ENCODE assay signal across 14 cellular contexts in genomic region chr7:130365093-130365492, GRCh38. TPM values are rescaled to one million over a fixed set of nuclear protein-coding genes. Genes with fewer than 3 reads are reported as not detected.
DNase-seq lines count a peak whose midpoint lies in the region; ATAC-seq and TF ChIP-seq lines count a peak whose summit lies in the region.
"Had no signal": no experiment of that assay in that cellular context is flagged by ENCODE, and none has a peak within 500 bp of the region (broad histone marks: within the 10 kb centered on the region; RNA-seq: fewer than 3 reads in every experiment).

No MANE protein-coding gene starts in this region.

- H3K27ac ChIP-seq in OCI-LY1 (ENCODE audit: low read depth, low read length, poor library complexity, severe bottlenecking): peak overlapping the region; percentile 96
- peak overlapping the region; percentile 30 for H3K27ac ChIP-seq in fibroblast of lung (ENCODE audit: insufficient read depth, low read length)
- H3K27ac ChIP-seq: upper lobe of right lung had no signal

- H3K27me3 ChIP-seq in OCI-LY1 (ENCODE audit: insufficient read depth, low read length) (no peaks in the 10 kb centered on the region), fibroblast of lung (ENCODE audit: control insufficient read depth, insufficient read depth, low read length) (no peaks in the 10 kb centered on the region)
- H3K27me3 ChIP-seq: foreskin keratinocyte, upper lobe of right lung had no signal

- H3K9ac ChIP-seq in OCI-LY1 (ENCODE audit: low read length) (peak overlapping the region; percentile 55), fibroblast of lung (ENCODE audit: insufficient read depth, low read length) (no peak overlapping the region)

- peaks cover 9% of the 10 kb centered on the region; the same call in 1 of the 2 replicates for H3K9me3 ChIP-seq in OCI-LY1 (ENCODE audit: low read length)
- no peaks in the 10 kb centered on the region for H3K9me3 ChIP-seq in fibroblast of lung (ENCODE audit: control insufficient read depth, insufficient read depth, low read depth, low read length)
- H3K9me3 ChIP-seq: upper lobe of right lung had no signal

- ATAC-seq in sciatic nerve: no peak
- ATAC-seq: upper lobe of right lung had no signal

- no peaks in the 10 kb centered on the region for H3K79me2 ChIP-seq in OCI-LY1 (ENCODE audit: insufficient read depth, low read length)
- H3K79me2 ChIP-seq in fibroblast of lung (ENCODE audit: control insufficient read depth, insufficient read depth, low read length): no peaks in the 10 kb centered on the region

- no peak overlapping the region for H2AFZ ChIP-seq in OCI-LY1 (ENCODE audit: low read length)
- H2AFZ ChIP-seq in fibroblast of lung (ENCODE audit: low read length): no peak overlapping the region

- H3K4me3 ChIP-seq in OCI-LY1 (ENCODE audit: low read depth, low read length, poor library complexity, severe bottlenecking) (peak overlapping the region; percentile 17), fibroblast of lung (replicated peaks in 1 of 4; ENCODE audit: control extremely low read depth in 1 of 4, insufficient read depth in 1 of 4, low read depth in 3 of 4, low read length in 4 of 4) (no peak overlapping the region)
- H3K4me3 ChIP-seq: upper lobe of right lung had no signal

- DNase-seq in Daoy (ENCODE audit: low read depth): peak; percentile 53
- peak in 1 of 2 donors; percentile 82 for DNase-seq in fibroblast of lung (ENCODE audit: low read depth in 2 of 2)
- peak; percentile 15 for DNase-seq in sciatic nerve (ENCODE audit: low spot score)
- DNase-seq in ACHN: no peak
- no peak for DNase-seq in RPMI8226
- no peak for DNase-seq in SHP77 treated with DMSO at 0.1 percent for 48 hours (lab: John Stamatoyannopoulos, UW)
- DNase-seq: activated CD4-positive, alpha-beta T cell treated with anti-CD3 and anti-CD28 coated beads, Interleukin-2, amount 50 U/mL, for 48 hours; effector memory CD4-positive, alpha-beta T cell; foreskin keratinocyte; GF-D8; upper lobe of right lung had no signal

- H3K4me1 ChIP-seq in OCI-LY1 (ENCODE audit: insufficient read depth, low read length, severe bottlenecking) (peaks cover 79% of the 10 kb centered on the region), fibroblast of lung (ENCODE audit: control insufficient read depth, extremely low read depth, insufficient read depth, low read length) (peaks cover 38% of the 10 kb centered on the region)

- intact Hi-C loops in sciatic nerve (cut with DNase I): no loop called here

- no peaks in the 10 kb centered on the region for H3F3A ChIP-seq in OCI-LY1 (ENCODE audit: insufficient read depth, low read length)

- H3K36me3 ChIP-seq in OCI-LY1 (ENCODE audit: insufficient read depth, low read length): no peaks in the 10 kb centered on the region; the same call in 1 of the 2 replicates
- no peaks in the 10 kb centered on the region for H3K36me3 ChIP-seq in fibroblast of lung (ENCODE audit: control insufficient read depth, insufficient read depth, low read length)
- H3K36me3 ChIP-seq: upper lobe of right lung had no signal

- in situ Hi-C loops in ACHN (cut with HindIII; ENCODE audit: low pct_ligation_motif_present, low pct_unique_long_range_greater_than_20kb, low sequenced_read_pairs): no loop called here

- H4K20me1 ChIP-seq in OCI-LY1 (ENCODE audit: insufficient read depth, low read length): no peaks in the 10 kb centered on the region
- no peaks in the 10 kb centered on the region for H4K20me1 ChIP-seq in fibroblast of lung (ENCODE audit: control insufficient read depth, extremely low read depth, insufficient read depth, low read length)

- TF ChIP-seq CTCF in OCI-LY1 (IDR thresholded peaks at IDR 0.05; ENCODE audit: low read length) (no peak), fibroblast of lung (conservative IDR thresholded peaks at IDR 0.05 in 1 of 2, IDR thresholded peaks at IDR 0.05 in 1 of 2; ENCODE audit: low read depth in 1 of 2, low read length in 2 of 2) (no peak)

- H3K4me2 ChIP-seq in OCI-LY1 (ENCODE audit: low read length) (peak overlapping the region; percentile 61), fibroblast of lung (ENCODE audit: extremely low read depth, insufficient read depth, low read length) (no peak overlapping the region)

- H3K9me2 ChIP-seq in OCI-LY1 (ENCODE audit: low read depth, low read length): no peaks in the 10 kb centered on the region

RNA-seq across cellular contexts. Expression of gene CPA1, which starts 15.2 kb away (rescaled TPM):
- total RNA-seq in Daoy (2014; rRNA removed; shearing (Covaris generic)): not detected in 2 replicates
- total RNA-seq in fibroblast of lung (under 0.01 TPM in 1 of 2 replicates, not detected in the other), sciatic nerve (4.1 TPM)
- polyA plus RNA-seq in fibroblast of lung: 0.12 TPM in 1 of 2 replicates, not detected in the other
- polyA plus RNA-seq in fibroblast of lung (2012): 0.18 and 0.19 TPM in 2 replicates
- not detected in 2 replicates for polyA minus RNA-seq in fibroblast of lung (ENCODE audit: low replicate concordance)
- total RNA-seq: foreskin keratinocyte, upper lobe of right lung had no signal
- polyA plus RNA-seq: CD14-positive monocyte, foreskin keratinocyte had no signal

RNA-seq across cellular contexts. Expression of gene CPA5, which starts 20.5 kb away (rescaled TPM):
- total RNA-seq in Daoy (2014; rRNA removed; shearing (Covaris generic)): 0.06 TPM in 1 of 2 replicates, not detected in the other
- not detected in 2 replicates for total RNA-seq in fibroblast of lung
- polyA plus RNA-seq in fibroblast of lung: not detected in 2 replicates
- polyA plus RNA-seq in fibroblast of lung (2012): 0.09 and 0.31 TPM in 2 replicates
- polyA minus RNA-seq in fibroblast of lung (ENCODE audit: low replicate concordance): not detected in 2 replicates
- total RNA-seq in sciatic nerve: not detected
- total RNA-seq: omental fat pad, upper lobe of right lung had no signal
- polyA plus RNA-seq: CD14-positive monocyte had no signal

Comparison
In these comparisons a context has a peak if more than half of its experiments do, and no peak if none do; other contexts are left out.
1. DNase-seq: peak in Daoy (single experiment) and sciatic nerve (single experiment); none in ACHN (single experiment), RPMI8226 (single experiment) and SHP77 treated with DMSO at 0.1 percent for 48 hours (single experiment).